Comparison of ENCODE assay signal across 8 cellular contexts in genomic region chr1:13725714-13726175, GRCh38. TPM values are rescaled to one million over a fixed set of nuclear protein-coding genes. Genes with fewer than 3 reads are reported as not detected.
A peak's percentile ranks its signal among the peaks of the same experiment; 100 is the strongest.
DNase-seq lines count a peak whose midpoint lies in the region; ATAC-seq, FAIRE-seq and TF ChIP-seq lines count a peak whose summit lies in the region.

No MANE protein-coding gene starts in this region.

- no peaks in the 10 kb centered on the region for H3K79me2 ChIP-seq in DND-41 (ENCODE audit: insufficient read depth, low read length)
- no peaks in the 10 kb centered on the region for H3K79me2 ChIP-seq in endothelial cell of umbilical vein (ENCODE audit: control insufficient read depth, insufficient read depth, low read length)
- no peaks in the 10 kb centered on the region for H3K79me2 ChIP-seq in trophoblast cell (ENCODE audit: control insufficient read depth, insufficient read depth, low read length, poor library complexity)

- peak; percentile 47 for DNase-seq in DND-41
- peak; percentile 61 for DNase-seq in HT-29 (ENCODE audit: low spot score)
- peak; percentile 56 for DNase-seq in activated CD4-positive, alpha-beta T cell treated with anti-CD3 and anti-CD28 coated beads for 48 hours
- peak; percentile 33 for DNase-seq in endothelial cell of umbilical vein (ENCODE audit: low read depth, low spot score)
- DNase-seq in trophoblast cell, result peak; percentile 90 to 98
- DNase-seq in globus pallidus (ENCODE audit: low spot score), result no peak
- DNase-seq in NCI-H1417 treated with DMSO at 0.1 percent for 48 hours (lab: John Stamatoyannopoulos, UW), result no peak
- DNase-seq in mesenteric fat pad (ENCODE audit: low spot score), result no peak

- TF ChIP-seq CTCF in DND-41 (IDR thresholded peaks at IDR 0.05; ENCODE audit: borderline replicate concordance, extremely low read depth, low read length, poor library complexity, severe bottlenecking), result peak; percentile 68
- peak in 1 of 2 donors; percentile 44 for TF ChIP-seq CTCF in endothelial cell of umbilical vein (IDR thresholded peaks at IDR 0.05; ENCODE audit: extremely low read depth in 1 of 2, insufficient read depth in 1 of 2, low read depth in 1 of 2, low read length in 2 of 2)

- H3K4me2 ChIP-seq in DND-41 (ENCODE audit: insufficient read depth, low read length) (no peak overlapping the region), endothelial cell of umbilical vein (ENCODE audit: insufficient read depth, low read length) (no peak overlapping the region), trophoblast cell (ENCODE audit: low read length) (no peak overlapping the region)

- H3K36me3 ChIP-seq in DND-41 (ENCODE audit: insufficient read depth, low read length), result no peaks in the 10 kb centered on the region
- H3K36me3 ChIP-seq in endothelial cell of umbilical vein (ENCODE audit: control insufficient read depth in 2 of 2, extremely low read depth in 1 of 2, insufficient read depth in 2 of 2, low read length in 2 of 2), result no peaks in the 10 kb centered on the region
- H3K36me3 ChIP-seq in trophoblast cell (ENCODE audit: control insufficient read depth in 1 of 2, insufficient read depth in 2 of 2, low read length in 2 of 2), result no peaks in the 10 kb centered on the region

- H3K27me3 ChIP-seq in DND-41 (ENCODE audit: insufficient read depth, low read length, poor library complexity), result no peaks in the 10 kb centered on the region
- H3K27me3 ChIP-seq in endothelial cell of umbilical vein (ENCODE audit: control insufficient read depth in 2 of 2, insufficient read depth in 2 of 2, low read length in 2 of 2), result no peaks in the 10 kb centered on the region
- H3K27me3 ChIP-seq in trophoblast cell (ENCODE audit: insufficient read depth, low read length), result no peaks in the 10 kb centered on the region

- H2AK5ac ChIP-seq in trophoblast cell (ENCODE audit: low read length), result no peak overlapping the region

- H3K4me1 ChIP-seq in DND-41 (ENCODE audit: insufficient read depth, low read length) (peaks cover 15% of the 10 kb centered on the region), endothelial cell of umbilical vein (ENCODE audit: control insufficient read depth, extremely low read depth, insufficient read depth, low read length) (peaks cover 2% of the 10 kb centered on the region), trophoblast cell (ENCODE audit: control insufficient read depth in 1 of 2, insufficient read depth in 2 of 2, low read length in 2 of 2) (peaks cover 0 to 8% of the 10 kb centered on the region in 2 experiments)

- no peak for TF ChIP-seq POLR2A in endothelial cell of umbilical vein (IDR thresholded peaks at IDR 0.05; ENCODE audit: low read depth, low read length)

- peak; percentile 49 for ATAC-seq in DND-41 (ENCODE audit: insufficient read depth, low read depth)

- FAIRE-seq in endothelial cell of umbilical vein (lab: Jason Lieb, UNC), result peak; percentile 15

- H3K9me1 ChIP-seq in endothelial cell of umbilical vein (replicated peaks; ENCODE audit: control insufficient read depth, extremely low read depth, insufficient read depth, low read length), result no peaks in the 10 kb centered on the region

- H3K23ac ChIP-seq in trophoblast cell (ENCODE audit: low read length), result no peak overlapping the region

- no peak overlapping the region for H4K12ac ChIP-seq in trophoblast cell (ENCODE audit: low read depth, low read length)

- no peak overlapping the region for H2BK5ac ChIP-seq in trophoblast cell (ENCODE audit: low read depth, low read length, poor library complexity)

- peaks cover 1% of the 10 kb centered on the region for H3K79me1 ChIP-seq in trophoblast cell (ENCODE audit: low read length)

- H4K8ac ChIP-seq in trophoblast cell (ENCODE audit: low read depth, low read length), result no peak overlapping the region

- no peak overlapping the region for H2BK12ac ChIP-seq in trophoblast cell (ENCODE audit: low read length)

- H4K20me1 ChIP-seq in DND-41 (ENCODE audit: insufficient read depth, low read length) (no peaks in the 10 kb centered on the region), endothelial cell of umbilical vein (replicated peaks; ENCODE audit: control insufficient read depth, extremely low read depth, insufficient read depth, low read length) (no peaks in the 10 kb centered on the region)

- no peak overlapping the region for H2BK120ac ChIP-seq in trophoblast cell (ENCODE audit: insufficient read depth, low read length, poor library complexity)

- POLR2A ChIA-PET in endothelial cell of umbilical vein (lab: Charles Lee), result no interaction called here

- dilution Hi-C loops in endothelial cell of umbilical vein (cut with MboI; ENCODE audit: extremely low pct_ligation_motif_present, low sequenced_read_pairs), result no loop called here

- no TSS peak for BruUV-seq in endothelial cell of umbilical vein (replicated peaks; lab: Mats Ljungman, UMichigan)

- H3K9ac ChIP-seq in DND-41 (ENCODE audit: low read depth, low read length) (no peak overlapping the region), endothelial cell of umbilical vein (replicated peaks; ENCODE audit: extremely low read depth, insufficient read depth, low read length) (no peak overlapping the region), trophoblast cell (ENCODE audit: low read length) (no peak overlapping the region)

- intact Hi-C loops in endothelial cell of umbilical vein (cut with micrococcal nuclease), result loop anchor here (1.0 kb wide), 1 partner anchor 60 kb away; no protein-coding TSS in a partner anchor

- WGBS in trophoblast cell (ENCODE audit: extremely low coverage, insufficient coverage, insufficient read length), result no CpG with 5 or more reads among the region's 4 CpGs

- H3K27ac ChIP-seq in DND-41 (ENCODE audit: low read length), result no peak overlapping the region
- no peak overlapping the region for H3K27ac ChIP-seq in endothelial cell of umbilical vein (ENCODE audit: insufficient read depth, low read depth, low read length)
- no peak overlapping the region for H3K27ac ChIP-seq in trophoblast cell (ENCODE audit: low read depth, low read length)

- H3K4me3 ChIP-seq in DND-41 (ENCODE audit: low read depth in 1 of 2, low read length in 2 of 2), result no peak overlapping the region
- no peak overlapping the region for H3K4me3 ChIP-seq in endothelial cell of umbilical vein (replicated peaks in 1 of 3; ENCODE audit: insufficient read depth in 1 of 3, low read depth in 1 of 3, low read length in 3 of 3)
- no peak overlapping the region for H3K4me3 ChIP-seq in trophoblast cell (ENCODE audit: low read depth, low read length)

- H3K18ac ChIP-seq in trophoblast cell (ENCODE audit: low read length), result no peak overlapping the region

- H2AFZ ChIP-seq in DND-41 (ENCODE audit: low read depth, low read length) (no peak overlapping the region), endothelial cell of umbilical vein (ENCODE audit: low read depth, low read length) (no peak overlapping the region), trophoblast cell (ENCODE audit: insufficient read depth, low read length, poor library complexity) (no peak overlapping the region)

- CTCF ChIA-PET in endothelial cell of umbilical vein (lab: Charles Lee), result interaction anchor here (0.6 to 2.3 kb wide), 8 partner anchors 9 to 59 kb away, joined by 3 to 10 read pairs (median 4); no protein-coding TSS in a partner anchor

- no peak overlapping the region for H3K4ac ChIP-seq in trophoblast cell (ENCODE audit: low read depth, low read length)

- H3K14ac ChIP-seq in trophoblast cell (ENCODE audit: low read length), result no peak overlapping the region

- H4K91ac ChIP-seq in trophoblast cell (ENCODE audit: low read depth, low read length), result no peak overlapping the region

- H3K9me3 ChIP-seq in DND-41 (ENCODE audit: insufficient read depth, low read length, severe bottlenecking) (no peaks in the 10 kb centered on the region), endothelial cell of umbilical vein (replicated peaks; ENCODE audit: control insufficient read depth, insufficient read depth, low read length) (no peaks in the 10 kb centered on the region), trophoblast cell (ENCODE audit: insufficient read depth, low read depth, low read length) (no peaks in the 10 kb centered on the region)

TF ChIP-seq in endothelial cell of umbilical vein, 7 proteins besides CTCF, POLR2A, EP300 and RAD21:
- TF ChIP-seq GATA2 (IDR thresholded peaks at IDR 0.05; ENCODE audit: insufficient read depth, insufficient read length, low read depth, low read length) (no peak), EZH2 (IDR thresholded peaks at IDR 0.05; ENCODE audit: borderline replicate concordance, low read depth, low read length, severe bottlenecking) (no peak), MYC (IDR thresholded peaks at IDR 0.05; ENCODE audit: low read depth, low read length) (no peak), MAX (IDR thresholded peaks at IDR 0.05; ENCODE audit: insufficient read depth, insufficient read length) (no peak), FOS (IDR thresholded peaks at IDR 0.05; ENCODE audit: borderline replicate concordance, insufficient read depth, low read length) (no peak), POLR2AphosphoS5 (IDR thresholded peaks at IDR 0.05; ENCODE audit: insufficient read depth, low read depth, low read length) (no peak), JUN (IDR thresholded peaks at IDR 0.05; ENCODE audit: borderline replicate concordance, insufficient read depth, insufficient read length, low read depth) (no peak)

RNA-seq across cellular contexts. Expression of gene PRDM2, which starts 25.8 kb away (rescaled TPM):
- total RNA-seq in HT-29 (2014; rRNA removed; shearing (Covaris generic)), result 4.9 and 8.5 TPM in 2 replicates
- total RNA-seq in endothelial cell of umbilical vein (35.7 and 36.6 TPM in 2 replicates), mesenteric fat pad (38.1 TPM)
- 8.9 and 11.3 TPM in 2 replicates for polyA plus RNA-seq in endothelial cell of umbilical vein
- polyA plus RNA-seq in endothelial cell of umbilical vein (2011; cell fraction: cytosol; rRNA removed), result 9.8 and 10.1 TPM in 2 replicates
- 28.0 and 31.3 TPM in 2 replicates for polyA plus RNA-seq in endothelial cell of umbilical vein (2011; cell fraction: nucleus; rRNA removed)
- 13.7 and 14.3 TPM in 2 replicates for polyA plus RNA-seq in endothelial cell of umbilical vein (2012)
- 18.7 and 25.9 TPM in 2 replicates for polyA minus RNA-seq in endothelial cell of umbilical vein
- 5.0 TPM for polyA minus RNA-seq in endothelial cell of umbilical vein (2011; cell fraction: cytosol; rRNA and poly(A)+ RNA removed)
- polyA minus RNA-seq in endothelial cell of umbilical vein (2011; cell fraction: nucleus; rRNA and poly(A)+ RNA removed), result 29.6 and 31.3 TPM in 2 replicates
- polyA plus RNA-seq in trophoblast cell (2013), result 23.8 TPM in 2 replicates

Comparison
In these comparisons a context has a peak if more than half of its experiments do, and no peak if none do; other contexts are left out.
1. DNase-seq: peak in DND-41 (single experiment), HT-29 (single experiment), activated CD4-positive, alpha-beta T cell treated with anti-CD3 and anti-CD28 coated beads for 48 hours (single experiment), endothelial cell of umbilical vein (single experiment) and trophoblast cell (2 of 2); none in globus pallidus (single experiment), NCI-H1417 treated with DMSO at 0.1 percent for 48 hours (single experiment) and mesenteric fat pad (single experiment).